21 cellular contexts compared by ENCODE assay signal in genomic region chr1:198178615-198179014, GRCh38. TPM values are rescaled to one million over a fixed set of nuclear protein-coding genes. Genes with fewer than 3 reads are reported as not detected.
DNase-seq lines count a peak whose midpoint lies in the region; ATAC-seq and TF ChIP-seq lines count a peak whose summit lies in the region.
"Had no signal": no experiment of that assay in that cellular context is flagged by ENCODE, and none has a peak within 500 bp of the region (broad histone marks: within the 10 kb centered on the region; RNA-seq: fewer than 3 reads in every experiment).

No MANE protein-coding gene starts in this region.

- POLR2A ChIA-PET in CD4-positive, alpha-beta T cell (lab: Charles Lee) = interaction anchor here (1.2 to 15.1 kb wide), 2 partner anchors 11 to 20 kb away, joined by 4 to 160 read pairs; partner anchors contain the start of gene NEK7
- POLR2A ChIA-PET in CD8-positive, alpha-beta memory T cell (lab: Charles Lee) = interaction anchor here (0.8 to 1.0 kb wide), 3 partner anchors 10 to 21 kb away, joined by 3 to 11 read pairs (median 3); no protein-coding TSS in a partner anchor

- CTCF ChIA-PET in CD4-positive, alpha-beta T cell (lab: Charles Lee) = interaction anchor here (0.8 kb wide), 1 partner anchor 22 kb away, joined by 3 read pairs; the partner anchor contains the start of gene NEK7
- CTCF ChIA-PET in CD8-positive, alpha-beta memory T cell (lab: Charles Lee) = interaction anchor here (0.7 to 1.2 kb wide), 3 partner anchors 11 to 14 kb away, joined by 3 read pairs; no protein-coding TSS in a partner anchor

- no peaks in the 10 kb centered on the region for H3K9me3 ChIP-seq in CD4-positive, alpha-beta T cell (ENCODE audit: control insufficient read depth, low read length)
- H3K9me3 ChIP-seq in CD8-positive, alpha-beta memory T cell (ENCODE audit: low read length) = no peaks in the 10 kb centered on the region
- 0 out of 2 replicates have a peak, but pooled peaks cover 2% of the 10 kb centered on the region for H3K9me3 ChIP-seq in SK-N-MC (ENCODE audit: low read depth, low read length)
- H3K9me3 ChIP-seq: SJSA1, tibial artery had no signal

- H3K4me3 ChIP-seq in CD8-positive, alpha-beta memory T cell (ENCODE audit: low read length) = no peak overlapping the region
- H3K4me3 ChIP-seq in SK-N-MC = no peak overlapping the region
- H3K4me3 ChIP-seq: dorsolateral prefrontal cortex, hepatocyte, lung, SJSA1, tibial artery had no signal

- no peaks in the 10 kb centered on the region for H3K36me3 Mint-ChIP-seq in CD4-positive, alpha-beta T cell (ENCODE audit: low read depth)
- H3K36me3 Mint-ChIP-seq in CD8-positive, alpha-beta memory T cell = no peaks in the 10 kb centered on the region
- H3K36me3 Mint-ChIP-seq in immature natural killer cell = no peaks in the 10 kb centered on the region
- H3K36me3 Mint-ChIP-seq: stimulated activated memory B cell treated with anti-CD40 and anti-IgM and Interleukin-4, amounts not matched to agents 10 μg/mL and 1 μg/mL and 100 μg/mL, for 72 hours had no signal

- H3K4me3 Mint-ChIP-seq in CD4-positive, alpha-beta T cell = peak overlapping the region; percentile 6
- H3K4me3 Mint-ChIP-seq in CD8-positive, alpha-beta memory T cell = peak overlapping the region in 6 of 7 donors; percentile 3 to 69 (median 45)
- no peak overlapping the region for H3K4me3 Mint-ChIP-seq in immature natural killer cell
- H3K4me3 Mint-ChIP-seq: stimulated activated memory B cell treated with anti-CD40 and anti-IgM and Interleukin-4, amounts not matched to agents 10 μg/mL and 1 μg/mL and 100 μg/mL, for 72 hours had no signal

- no peak for ATAC-seq in CD4-positive, alpha-beta T cell (ENCODE audit: poor library complexity)
- ATAC-seq: foreskin keratinocyte; sciatic nerve; stimulated activated memory B cell treated with anti-CD40 and anti-IgM and Interleukin-4, amounts not matched to agents 10 μg/mL and 1 μg/mL and 100 μg/mL, for 72 hours had no signal

- H3K27me3 ChIP-seq in CD4-positive, alpha-beta T cell (ENCODE audit: control insufficient read depth, insufficient read depth, low read length) = no peaks in the 10 kb centered on the region
- H3K27me3 ChIP-seq in CD8-positive, alpha-beta memory T cell (ENCODE audit: insufficient read depth, low read length, poor library complexity, severe bottlenecking) = no peaks in the 10 kb centered on the region
- H3K27me3 ChIP-seq: dorsolateral prefrontal cortex, foreskin keratinocyte, hepatocyte, SJSA1, tibial artery had no signal

- no peak for DNase-seq in CD4-positive, alpha-beta T cell
- no peak for DNase-seq in CD8-positive, alpha-beta memory T cell
- DNase-seq in SK-N-MC (ENCODE audit: low read depth, low spot score) = no peak
- DNase-seq in immature natural killer cell = no peak
- no peak for DNase-seq in midbrain (lab: John Stamatoyannopoulos, UW)
- DNase-seq in NCI-H1436 (lab: John Stamatoyannopoulos, UW) = no peak
- no peak for DNase-seq in ureter (ENCODE audit: low spot score)
- DNase-seq: activated CD4-positive, CD25-positive, alpha-beta regulatory T cell treated with anti-CD3 and anti-CD28 coated beads, Interleukin-2, amount 50 U/mL, for 72 hours; amniotic stem cell; dorsolateral prefrontal cortex; foreskin keratinocyte; islet precursor cell; NCI-H1436 treated with DMSO at 0.1 percent for 48 hours; NCI-H2171 treated with DMSO at 0.1 percent for 48 hours; NCI-H774; tibial artery had no signal

- no peak overlapping the region for H3K27ac ChIP-seq in CD4-positive, alpha-beta T cell (ENCODE audit: low read depth, low read length)
- peak overlapping the region; percentile 4 for H3K27ac ChIP-seq in CD8-positive, alpha-beta memory T cell (ENCODE audit: low read depth, low read length)
- H3K27ac ChIP-seq in SK-N-MC = 0 out of 2 replicates have a peak overlapping the region, but pooled peaks have one; percentile 62
- H3K27ac ChIP-seq: dorsolateral prefrontal cortex, foreskin keratinocyte, tibial artery had no signal

- peaks cover 94% of the 10 kb centered on the region for H3K4me1 Mint-ChIP-seq in CD4-positive, alpha-beta T cell (ENCODE audit: low read depth)
- peaks cover 85 to 98% (median 98%) of the 10 kb centered on the region in 3 donors for H3K4me1 Mint-ChIP-seq in CD8-positive, alpha-beta memory T cell
- H3K4me1 Mint-ChIP-seq in immature natural killer cell = peaks cover 81 to 97% of the 10 kb centered on the region in 2 donors

- no peaks in the 10 kb centered on the region for H3K36me3 ChIP-seq in CD8-positive, alpha-beta memory T cell (ENCODE audit: insufficient read depth, low read length)
- H3K36me3 ChIP-seq in SK-N-MC (ENCODE audit: insufficient read depth, low read length) = no peaks in the 10 kb centered on the region
- H3K36me3 ChIP-seq: SJSA1, tibial artery had no signal

- no peak overlapping the region for H3K9ac ChIP-seq in SK-N-MC (ENCODE audit: insufficient read length)

- no peak for TF ChIP-seq CTCF in CD4-positive, alpha-beta T cell (IDR thresholded peaks at IDR 0.05)

- H3K9me3 Mint-ChIP-seq in CD4-positive, alpha-beta T cell = no peaks in the 10 kb centered on the region
- H3K9me3 Mint-ChIP-seq in CD8-positive, alpha-beta memory T cell = no peaks in the 10 kb centered on the region
- H3K9me3 Mint-ChIP-seq in immature natural killer cell = no peaks in the 10 kb centered on the region
- H3K9me3 Mint-ChIP-seq: stimulated activated memory B cell treated with anti-CD40 and anti-IgM and Interleukin-4, amounts not matched to agents 10 μg/mL and 1 μg/mL and 100 μg/mL, for 72 hours had no signal

- H3K27me3 Mint-ChIP-seq in CD4-positive, alpha-beta T cell = no peaks in the 10 kb centered on the region
- no peaks in the 10 kb centered on the region for H3K27me3 Mint-ChIP-seq in CD8-positive, alpha-beta memory T cell
- no peaks in the 10 kb centered on the region for H3K27me3 Mint-ChIP-seq in immature natural killer cell (ENCODE audit: low read depth in 3 of 3)
- H3K27me3 Mint-ChIP-seq: stimulated activated memory B cell treated with anti-CD40 and anti-IgM and Interleukin-4, amounts not matched to agents 10 μg/mL and 1 μg/mL and 100 μg/mL, for 72 hours had no signal

- peak overlapping the region; percentile 91 for H3K27ac Mint-ChIP-seq in CD4-positive, alpha-beta T cell
- peak overlapping the region; percentile 63 to 99 (median 88) for H3K27ac Mint-ChIP-seq in CD8-positive, alpha-beta memory T cell
- H3K27ac Mint-ChIP-seq in immature natural killer cell = peak overlapping the region; percentile 4 to 89 (median 54)
- H3K27ac Mint-ChIP-seq: stimulated activated memory B cell treated with anti-CD40 and anti-IgM and Interleukin-4, amounts not matched to agents 10 μg/mL and 1 μg/mL and 100 μg/mL, for 72 hours had no signal

- intact Hi-C loops in CD4-positive, alpha-beta T cell (cut with DNase I, micrococcal nuclease) = loop anchor here (2.0 to 10.0 kb wide), 2 partner anchors 14 to 404 kb away; partner anchors contain the start of gene DENND1B (in 1 of the 2)

- H3K4me1 ChIP-seq in CD8-positive, alpha-beta memory T cell (ENCODE audit: insufficient read depth, low read length) = peaks cover 91% of the 10 kb centered on the region

RNA-seq across cellular contexts. Expression of gene NEK7, which starts 21.8 kb away (rescaled TPM):
- 10 to 100 TPM; 11.8 to 13.0 TPM for total RNA-seq in CD4-positive, alpha-beta T cell
- total RNA-seq in CD8-positive, alpha-beta memory T cell = 10 to 100 TPM; 64.7 to 68.6 TPM
- polyA plus RNA-seq in CD8-positive, alpha-beta memory T cell = 80.8 TPM
- polyA plus RNA-seq in immature natural killer cell = 10 to 100 TPM; 42.7 to 47.4 (median 47.3) TPM
- 54.1 TPM for total RNA-seq in ureter

Comparison
In these comparisons a context has a peak if more than half of its experiments do, and no peak if none do; other contexts are left out.
1. H3K4me3 Mint-ChIP-seq: peak in CD4-positive, alpha-beta T cell (single experiment) and CD8-positive, alpha-beta memory T cell (6 of 7); none in immature natural killer cell (0 of 5).
2. Peak in every context shown above with its lines, with median percentiles within 50 percentile points of each other: H3K27ac Mint-ChIP-seq.